Comparison of ENCODE assay signal across 1 cellular context in genomic region chr10:22324893-22325271, GRCh38.
TF ChIP-seq lines count a peak whose summit lies in the region.

No MANE protein-coding gene starts in this region.

TF ChIP-seq in SK-N-SH, 30 proteins besides CTCF, POLR2A, EP300 and RAD21 (continued from another document):
- TF ChIP-seq IRF3 (IDR thresholded peaks at IDR 0.05; ENCODE audit: low read depth, low read length) (no peak), REST (IDR thresholded peaks at IDR 0.05; ENCODE audit: low read depth, low read length) (no peak), SIN3A (IDR thresholded peaks at IDR 0.05; ENCODE audit: borderline replicate concordance, low read depth, low read length) (no peak), RXRA (IDR thresholded peaks at IDR 0.05; ENCODE audit: borderline replicate concordance, low read depth) (no peak), FOSL2 (IDR thresholded peaks at IDR 0.05; ENCODE audit: borderline replicate concordance, low read depth) (no peak), CHD2 (IDR thresholded peaks at IDR 0.05; ENCODE audit: low read length, partially characterized antibody) (no peak), USF1 (IDR thresholded peaks at IDR 0.05; ENCODE audit: borderline replicate concordance, low read depth) (no peak), FOXJ3 (CRISPR knock-in tag; IDR thresholded peaks at IDR 0.05) (no peak), MAX (IDR thresholded peaks at IDR 0.05; ENCODE audit: low read depth) (no peak), SMC3 (IDR thresholded peaks at IDR 0.05; ENCODE audit: low read depth, low read length) (no peak), EZH2phosphoT487 (IDR thresholded peaks at IDR 0.05; ENCODE audit: borderline replicate concordance, low read depth) (no peak), GABPA (IDR thresholded peaks at IDR 0.05; ENCODE audit: low read depth) (no peak)
